In the genomic region with DNA sequence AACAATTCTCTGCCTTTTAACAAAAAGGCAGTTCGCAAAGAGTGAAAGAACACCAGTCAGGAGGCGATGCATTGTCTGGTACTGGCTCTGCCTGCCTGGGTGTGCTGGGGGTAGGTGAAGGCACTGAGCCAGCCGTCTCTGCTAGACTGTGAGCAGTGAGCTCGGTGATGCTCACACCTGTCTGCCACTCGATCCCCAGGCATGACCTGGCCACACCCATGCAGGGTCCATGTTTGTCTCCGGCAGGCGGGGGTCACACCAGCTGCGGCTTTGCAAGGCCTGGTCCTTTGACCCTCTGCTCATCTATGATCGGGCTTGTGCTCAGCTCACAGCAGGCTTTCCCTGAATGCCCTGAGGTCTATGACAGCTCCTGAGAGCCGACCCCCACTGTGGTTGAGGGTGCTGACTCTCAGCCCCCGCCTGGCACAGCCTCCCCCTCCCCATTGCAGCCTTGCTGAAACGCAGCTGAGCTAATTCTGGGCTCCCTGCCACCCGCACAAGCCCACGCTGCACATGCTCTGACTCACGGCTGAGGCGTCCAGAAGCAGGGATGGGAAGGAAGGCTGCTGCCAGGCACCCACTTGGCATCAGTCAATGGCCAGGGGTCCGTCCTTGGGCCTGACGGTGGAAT, we compare ENCODE assay signal across 9 cellular contexts. TPM values are rescaled to one million over a fixed set of nuclear protein-coding genes. Genes with fewer than 3 reads are reported as not detected.
A peak's percentile ranks its signal among the peaks of the same experiment; 100 is the strongest.
DNase-seq lines count a peak whose midpoint lies in the region; TF ChIP-seq lines count a peak whose summit lies in the region.
"Had no signal": no experiment of that assay in that cellular context is flagged by ENCODE, and none has a peak within 500 bp of the region (broad histone marks: within the 10 kb centered on the region; RNA-seq: fewer than 3 reads in every experiment).

No MANE protein-coding gene starts in this region.

- DNase-seq in HS-27A (ENCODE audit: low read depth) (peak; percentile 68), SHP77 (lab: John Stamatoyannopoulos, UW) (peak; percentile 66 to 78), foreskin fibroblast (peak; percentile 88 to 95), stomach (peak; percentile 66), tibial nerve (ENCODE audit: low spot score in 2 of 2) (no peak), activated gamma-delta T cell (lab: John Stamatoyannopoulos, UW) (no peak), D341Med (ENCODE audit: low spot score) (no peak), T-helper 9 cell (no peak)

- H3K27me3 ChIP-seq in stomach (no peaks in the 10 kb centered on the region), tibial nerve (peaks cover 0 to 4% of the 10 kb centered on the region in 2 donors)

- intact Hi-C loops in stomach (cut with DNase I; ENCODE audit: low total_unique reads), result no loop called here

- peaks cover 37 to 65% (median 55%) of the 10 kb centered on the region in 4 donors for H3K4me1 ChIP-seq in stomach
- peaks cover 0 to 23% (median 0%) of the 10 kb centered on the region in 4 donors for H3K4me1 ChIP-seq in tibial nerve

- WGBS in stomach, 5 donors, result 30 to 45% (median 36%) methylated on average over 9 to 18 of the region's 18 CpGs
- 46 to 56% methylated on average over 16 to 18 of the region's 18 CpGs for WGBS in tibial nerve, 2 donors

- H3K4me3 ChIP-seq in foreskin fibroblast (ENCODE audit: low read depth in 1 of 2, low read length in 2 of 2) (no peak overlapping the region), stomach (no peak overlapping the region), tibial nerve (no peak overlapping the region)
- H3K4me3 ChIP-seq: thoracic aorta had no signal

- H3K36me3 ChIP-seq in stomach (no peaks in the 10 kb centered on the region), tibial nerve (no peaks in the 10 kb centered on the region)
- H3K36me3 ChIP-seq: thoracic aorta had no signal

- no peak for TF ChIP-seq CTCF in foreskin fibroblast (IDR thresholded peaks at IDR 0.05; ENCODE audit: low read depth, low read length)
- no peak for TF ChIP-seq CTCF in stomach (IDR thresholded peaks at IDR 0.05)
- TF ChIP-seq CTCF in tibial nerve (IDR thresholded peaks at IDR 0.05), result no peak

- no peak for TF ChIP-seq EP300 in stomach (IDR thresholded peaks at IDR 0.05)
- no peak for TF ChIP-seq EP300 in tibial nerve (IDR thresholded peaks at IDR 0.05)

- H3K9me3 ChIP-seq in stomach (no peaks in the 10 kb centered on the region), tibial nerve (no peaks in the 10 kb centered on the region)
- H3K9me3 ChIP-seq: thoracic aorta had no signal

- no peak for TF ChIP-seq POLR2A in stomach (IDR thresholded peaks at IDR 0.05)
- TF ChIP-seq POLR2A in tibial nerve (IDR thresholded peaks at IDR 0.05), result no peak

- H3K27ac ChIP-seq in stomach (peak overlapping the region; percentile 72 to 90 (median 85)), tibial nerve (no peak overlapping the region)
- H3K27ac ChIP-seq: thoracic aorta had no signal

RNA-seq across cellular contexts. Expression of a gene that starts 23.7 kb away (rescaled TPM):
- total RNA-seq in stomach (100 to 1,000 TPM in 1 of 5 donors, 10 to 100 TPM in 2, 1 to 10 TPM in 2; 6.2 to 205 (median 24.3) TPM), tibial nerve (10 to 100 TPM in 3 of 4 donors, 1 to 10 TPM in 1; 7.2 to 19.0 (median 15.4) TPM)
- 1 to 10 TPM; 5.4 to 5.8 (median 5.5) TPM for polyA plus RNA-seq in stomach

Comparison
In these comparisons a context has a peak if more than half of its experiments do, and no peak if none do; other contexts are left out.
1. DNase-seq: peak in HS-27A (single experiment), SHP77 (2 of 2), foreskin fibroblast (2 of 2) and stomach (single experiment); none in tibial nerve (0 of 2), activated gamma-delta T cell (single experiment), D341Med (single experiment) and T-helper 9 cell (single experiment).
2. H3K27ac ChIP-seq: peak in stomach (5 of 5); none in tibial nerve (0 of 4).